11 cellular contexts compared by ENCODE assay signal in genomic region chr20:46099491-46100287, GRCh38. TPM values are rescaled to one million over a fixed set of nuclear protein-coding genes. Genes with fewer than 3 reads are reported as not detected.
DNase-seq lines count a peak whose midpoint lies in the region; ATAC-seq and TF ChIP-seq lines count a peak whose summit lies in the region.
"Had no signal": no experiment of that assay in that cellular context is flagged by ENCODE, and none has a peak within 500 bp of the region (broad histone marks: within the 10 kb centered on the region; RNA-seq: fewer than 3 reads in every experiment).

No MANE protein-coding gene starts in this region.

- no peak overlapping the region for H3K18ac ChIP-seq in mesendoderm (ENCODE audit: low read length)

- WGBS in mesendoderm (ENCODE audit: extremely low coverage, insufficient coverage, low lambda C conversion rate): no CpG with 5 or more reads among the region's 48 CpGs

- no peaks in the 10 kb centered on the region for H3K79me1 ChIP-seq in mesendoderm (ENCODE audit: low read length)

- H3K79me2 ChIP-seq in mesendoderm (ENCODE audit: control insufficient read depth, insufficient read depth, low read length): no peaks in the 10 kb centered on the region

- H3K36me3 ChIP-seq in mesendoderm (ENCODE audit: control insufficient read depth, insufficient read depth, low read length): no peaks in the 10 kb centered on the region

- H3K27me3 Mint-ChIP-seq in activated T-helper 17 cell treated with anti-CD3 and anti-CD28 coated beads, Interleukin-2, amount 50 U/mL, for 72 hours: peaks cover 37% of the 10 kb centered on the region
- peaks cover 67% of the 10 kb centered on the region for H3K27me3 Mint-ChIP-seq in type B pancreatic cell

- H3K36me3 Mint-ChIP-seq in activated T-helper 17 cell treated with anti-CD3 and anti-CD28 coated beads, Interleukin-2, amount 50 U/mL, for 72 hours (ENCODE audit: low read depth): no peaks in the 10 kb centered on the region
- H3K36me3 Mint-ChIP-seq in type B pancreatic cell: no peaks in the 10 kb centered on the region
- H3K36me3 Mint-ChIP-seq: stimulated activated effector memory CD8-positive, alpha-beta T cell treated with anti-CD3 and anti-CD28 coated beads, Interleukin-12 subunit alpha, Interleukin-12 subunit beta, amount 100 ng/mL, for 72 hours had no signal

- no peak overlapping the region for H4K5ac ChIP-seq in mesendoderm (ENCODE audit: low read length)

- H3K27me3 ChIP-seq in dorsolateral prefrontal cortex (peaks cover 0 to 35% (median 4%) of the 10 kb centered on the region in 45 donors), mesendoderm (ENCODE audit: insufficient read depth, low read length, poor library complexity) (peaks cover 3% of the 10 kb centered on the region)

- no peak overlapping the region for H3K27ac Mint-ChIP-seq in activated T-helper 17 cell treated with anti-CD3 and anti-CD28 coated beads, Interleukin-2, amount 50 U/mL, for 72 hours
- no peak overlapping the region for H3K27ac Mint-ChIP-seq in type B pancreatic cell
- H3K27ac Mint-ChIP-seq: activated naive CD4-positive, alpha-beta T cell treated with anti-CD3 and anti-CD28 coated beads, Interleukin-2, amount 50 U/mL, for 24 hours; stimulated activated effector memory CD8-positive, alpha-beta T cell treated with anti-CD3 and anti-CD28 coated beads, Interleukin-12 subunit alpha, Interleukin-12 subunit beta, amount 100 ng/mL, for 72 hours had no signal

- ATAC-seq in activated T-helper 17 cell treated with anti-CD3 and anti-CD28 coated beads, Interleukin-2, amount 50 U/mL, for 72 hours (replicated peaks): no peak
- ATAC-seq in GM21515 (IDR thresholded peaks at IDR 0.05; ENCODE audit: unreplicated experiment): no peak
- ATAC-seq: stimulated activated effector memory CD8-positive, alpha-beta T cell treated with anti-CD3 and anti-CD28 coated beads, Interleukin-12 subunit alpha, Interleukin-12 subunit beta, amount 100 ng/mL, for 72 hours had no signal

- no peaks in the 10 kb centered on the region for H3K4me1 ChIP-seq in mesendoderm (ENCODE audit: control insufficient read depth, low read depth, low read length)

- DNase-seq in Ammon's horn (ENCODE audit: low spot score): peak; percentile 33
- peak; percentile 47 for DNase-seq in GM20000 (ENCODE audit: low spot score)
- peak in 2 of 10 donors; percentile 46 to 72 for DNase-seq in dorsolateral prefrontal cortex
- DNase-seq in mesendoderm: peak; percentile 49
- no peak for DNase-seq in NCI-H226
- DNase-seq in type B pancreatic cell (ENCODE audit: extremely low spot score, unreplicated experiment): no peak

- no peak overlapping the region for H4K8ac ChIP-seq in mesendoderm (ENCODE audit: low read depth, low read length)

- H2BK120ac ChIP-seq in mesendoderm (ENCODE audit: low read depth, low read length): no peak overlapping the region

- peak overlapping the region in 43 of 59 donors; percentile 4 to 52 (median 31) for H3K4me3 ChIP-seq in dorsolateral prefrontal cortex
- H3K4me3 ChIP-seq in mesendoderm (ENCODE audit: low read length): no peak overlapping the region

- no peaks in the 10 kb centered on the region for H3K4me1 Mint-ChIP-seq in activated T-helper 17 cell treated with anti-CD3 and anti-CD28 coated beads, Interleukin-2, amount 50 U/mL, for 72 hours
- H3K4me1 Mint-ChIP-seq in type B pancreatic cell (ENCODE audit: unreplicated experiment): no peaks in the 10 kb centered on the region
- H3K4me1 Mint-ChIP-seq: activated naive CD4-positive, alpha-beta T cell treated with anti-CD3 and anti-CD28 coated beads, Interleukin-2, amount 50 U/mL, for 24 hours; stimulated activated effector memory CD8-positive, alpha-beta T cell treated with anti-CD3 and anti-CD28 coated beads, Interleukin-12 subunit alpha, Interleukin-12 subunit beta, amount 100 ng/mL, for 72 hours had no signal

- no peak overlapping the region for H2BK5ac ChIP-seq in mesendoderm (ENCODE audit: low read length)

- H3K9me3 Mint-ChIP-seq in activated T-helper 17 cell treated with anti-CD3 and anti-CD28 coated beads, Interleukin-2, amount 50 U/mL, for 72 hours: no peaks in the 10 kb centered on the region
- no peaks in the 10 kb centered on the region for H3K9me3 Mint-ChIP-seq in type B pancreatic cell
- H3K9me3 Mint-ChIP-seq: activated naive CD4-positive, alpha-beta T cell treated with anti-CD3 and anti-CD28 coated beads, Interleukin-2, amount 50 U/mL, for 24 hours; stimulated activated effector memory CD8-positive, alpha-beta T cell treated with anti-CD3 and anti-CD28 coated beads, Interleukin-12 subunit alpha, Interleukin-12 subunit beta, amount 100 ng/mL, for 72 hours had no signal

- TF ChIP-seq CTCF in GM20000 (IDR thresholded peaks at IDR 0.05; ENCODE audit: extremely low read depth, missing control alignments) (peak; percentile 37), dorsolateral prefrontal cortex (IDR thresholded peaks at IDR 0.05 in 54 of 56, conservative IDR thresholded peaks at IDR 0.05 in 2 of 56; ENCODE audit: low read depth in 1 of 56, partially characterized antibody in 56 of 56) (peak in 11 of 56 donors; percentile 9 to 25 (median 16)), type B pancreatic cell (conservative IDR thresholded peaks at IDR 0.05) (no peak)

- no peak overlapping the region for H2AK5ac ChIP-seq in mesendoderm (ENCODE audit: low read length)

- H2BK15ac ChIP-seq in mesendoderm (replicated peaks; ENCODE audit: low read depth): no peak overlapping the region

- no peak overlapping the region for H3K4me2 ChIP-seq in mesendoderm (ENCODE audit: low read length)
- H3K4me2 ChIP-seq: KMS-11 had no signal

- intact Hi-C loops in dorsolateral prefrontal cortex (cut with DNase I): loop anchor here in 1 of 2 donors (10.0 kb wide), 1 partner anchor 585 kb away; the partner anchor contains the start of gene TP53RK

- no peak overlapping the region for H3K4me3 Mint-ChIP-seq in activated T-helper 17 cell treated with anti-CD3 and anti-CD28 coated beads, Interleukin-2, amount 50 U/mL, for 72 hours
- H3K4me3 Mint-ChIP-seq in type B pancreatic cell: no peak overlapping the region
- H3K4me3 Mint-ChIP-seq: activated naive CD4-positive, alpha-beta T cell treated with anti-CD3 and anti-CD28 coated beads, Interleukin-2, amount 50 U/mL, for 24 hours; stimulated activated effector memory CD8-positive, alpha-beta T cell treated with anti-CD3 and anti-CD28 coated beads, Interleukin-12 subunit alpha, Interleukin-12 subunit beta, amount 100 ng/mL, for 72 hours had no signal

- no peak overlapping the region for H3K4ac ChIP-seq in mesendoderm (ENCODE audit: low read depth, low read length)

- peak overlapping the region; percentile 64 for H3K56ac ChIP-seq in mesendoderm (ENCODE audit: low read length)

- no peak overlapping the region for H3K23ac ChIP-seq in mesendoderm (ENCODE audit: low read length)

- no peak overlapping the region for H3K9ac ChIP-seq in mesendoderm (ENCODE audit: low read length)
- H3K9ac ChIP-seq: KMS-11 had no signal

- H3K27ac ChIP-seq in dorsolateral prefrontal cortex: no peak overlapping the region
- H3K27ac ChIP-seq in mesendoderm (ENCODE audit: low read depth, low read length): no peak overlapping the region
- H3K27ac ChIP-seq: KMS-11 had no signal

RNA-seq across cellular contexts. Expression of gene NCOA5, which starts 9.9 kb away (rescaled TPM):
- total RNA-seq in dorsolateral prefrontal cortex (10 to 100 TPM; 13.5 to 36.9 (median 24.1) TPM), type B pancreatic cell (ENCODE audit: low replicate concordance) (43.5 and 48.6 TPM in 2 replicates)
- 39.6 TPM for polyA plus RNA-seq in mesendoderm (2013, experiment 1 of 2)
- 39.5 TPM for polyA plus RNA-seq in mesendoderm (2013, experiment 2 of 2)
- total RNA-seq in activated T-helper 17 cell treated with anti-CD3 and anti-CD28 coated beads, Interleukin-2, amount 50 U/mL, for 72 hours: 10 to 100 TPM; 16.4 to 31.6 TPM

RNA-seq across cellular contexts. Expression of gene CD40, which starts 18.4 kb away (rescaled TPM):
- total RNA-seq in dorsolateral prefrontal cortex (10 to 100 TPM in 5 of 120 experiments, 1 to 10 TPM in 115; 1.9 to 12.6 (median 5.2) TPM), type B pancreatic cell (ENCODE audit: low replicate concordance) (0.40 and 1.5 TPM in 2 replicates)
- 8.0 TPM for polyA plus RNA-seq in mesendoderm (2013, experiment 1 of 2)
- polyA plus RNA-seq in mesendoderm (2013, experiment 2 of 2): 7.9 TPM
- total RNA-seq in activated T-helper 17 cell treated with anti-CD3 and anti-CD28 coated beads, Interleukin-2, amount 50 U/mL, for 72 hours: 1 to 10 TPM; 1.5 to 7.8 TPM

Comparison
In these comparisons a context has a peak if more than half of its experiments do, and no peak if none do; other contexts are left out.
1. DNase-seq: peak in Ammon's horn (single experiment), GM20000 (single experiment) and mesendoderm (single experiment); none in NCI-H226 (single experiment) and type B pancreatic cell (single experiment).